ENCODE assay signal across 8 cellular contexts in the genomic region with DNA sequence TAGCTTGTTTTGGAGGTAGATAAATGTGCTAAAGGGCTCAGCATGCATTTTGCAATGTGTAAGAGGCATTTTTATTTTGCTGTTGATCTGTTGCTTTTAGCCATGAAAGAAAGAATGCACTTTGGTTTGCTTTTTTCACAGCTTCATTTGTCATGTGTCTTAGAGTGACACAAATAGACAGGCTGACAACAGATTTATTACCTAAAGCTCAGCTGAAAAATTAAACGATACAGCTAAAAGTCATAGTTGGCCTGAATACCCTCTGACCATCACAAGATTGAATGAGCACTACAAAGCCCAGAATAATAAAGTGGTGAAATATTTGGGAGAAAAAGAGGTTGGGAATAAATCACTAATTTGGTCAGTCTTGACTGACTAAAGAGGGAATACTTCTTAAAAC.
"Had no signal": no experiment of that assay in that cellular context is flagged by ENCODE, and none has a peak within 500 bp of the region (broad histone marks: within the 10 kb centered on the region; RNA-seq: fewer than 3 reads in every experiment).

No MANE protein-coding gene starts in this region.

- H3K4me2 ChIP-seq: GM23338 had no signal

- H3K4me3 ChIP-seq: GM23248, GM23338, HAP-1 had no signal

- H3K9ac ChIP-seq: GM23248 had no signal

- DNase-seq: GM23248, GOT3, H7, H9, HFFc6 had no signal

- H3K9me3 ChIP-seq: HAP-1 had no signal

- ATAC-seq: GM23338, HCT116 had no signal

- H3K27ac ChIP-seq: GM23248 had no signal

- H2AFZ ChIP-seq: GM23248, GM23338 had no signal

- H3K36me3 ChIP-seq: HAP-1 had no signal
